Comparison of ENCODE assay signal across 13 cellular contexts in genomic region chr9:86902606-86903460, GRCh38. TPM values are rescaled to one million over a fixed set of nuclear protein-coding genes. Genes with fewer than 3 reads are reported as not detected.
DNase-seq lines count a peak whose midpoint lies in the region; ATAC-seq, FAIRE-seq and TF ChIP-seq lines count a peak whose summit lies in the region.
"Had no signal": no experiment of that assay in that cellular context is flagged by ENCODE, and none has a peak within 500 bp of the region (broad histone marks: within the 10 kb centered on the region; RNA-seq: fewer than 3 reads in every experiment).

No MANE protein-coding gene starts in this region.

- H4K20me1 ChIP-seq in keratinocyte (ENCODE audit: control insufficient read depth, extremely low read depth, insufficient read depth, low read length), result no peaks in the 10 kb centered on the region

- H3K4me1 ChIP-seq in keratinocyte (ENCODE audit: control insufficient read depth, extremely low read depth, insufficient read depth, low read length), result no peaks in the 10 kb centered on the region

- H3K9ac ChIP-seq in keratinocyte (ENCODE audit: control insufficient read depth, extremely low read depth, insufficient read depth, low read length), result no peak overlapping the region

- H3K27me3 ChIP-seq in H7 (ENCODE audit: control insufficient read depth, insufficient read depth, low read length) (peaks cover 30% of the 10 kb centered on the region), keratinocyte (ENCODE audit: control insufficient read depth, extremely low read depth, insufficient read depth, low read length) (peaks cover 7% of the 10 kb centered on the region)

- H3K4me3 ChIP-seq in H7 (ENCODE audit: insufficient read depth, low read depth, low read length) (peak overlapping the region; percentile 55), choroid plexus epithelial cell (ENCODE audit: low read depth, low read length) (peak overlapping the region; percentile 43), keratinocyte (ENCODE audit: control insufficient read depth in 2 of 3, extremely low read depth in 1 of 3, insufficient read depth in 2 of 3, low read depth in 1 of 3, low read length in 3 of 3) (no peak overlapping the region)
- H3K4me3 ChIP-seq: mucosa of descending colon had no signal

- no peaks in the 10 kb centered on the region for H3K36me3 ChIP-seq in H7 (replicated peaks; ENCODE audit: control insufficient read depth, insufficient read depth, low read length)
- no peaks in the 10 kb centered on the region for H3K36me3 ChIP-seq in keratinocyte (ENCODE audit: control insufficient read depth in 2 of 2, extremely low read depth in 1 of 2, insufficient read depth in 2 of 2, low read length in 2 of 2)

- no peaks in the 10 kb centered on the region for H3K9me3 ChIP-seq in keratinocyte (ENCODE audit: control insufficient read depth, low read depth, low read length)
- H3K9me3 ChIP-seq: mucosa of descending colon had no signal

- peak overlapping the region; percentile 28 for H3K4me2 ChIP-seq in keratinocyte (ENCODE audit: control insufficient read depth, extremely low read depth, insufficient read depth, low read depth, low read length)

- FAIRE-seq in keratinocyte (lab: Jason Lieb, UNC), result no peak
- no peak for FAIRE-seq in urothelium cell line (lab: Jason Lieb, UNC)

- H2AFZ ChIP-seq in keratinocyte (ENCODE audit: control insufficient read depth, low read length), result no peak overlapping the region

- no peaks in the 10 kb centered on the region for H3K79me2 ChIP-seq in keratinocyte (ENCODE audit: control insufficient read depth, insufficient read depth, low read length)

- no peak overlapping the region for H3K27ac ChIP-seq in keratinocyte (ENCODE audit: control insufficient read depth, insufficient read depth, low read length)

- no peaks in the 10 kb centered on the region for H3K9me1 ChIP-seq in keratinocyte (ENCODE audit: control insufficient read depth, extremely low read depth, insufficient read depth, low read length)

- DNase-seq in H7 (peak; percentile 62), choroid plexus epithelial cell (ENCODE audit: low read depth) (no peak), keratinocyte (ENCODE audit: low read depth, low spot score) (no peak), renal cortical epithelial cell (ENCODE audit: low read depth) (peak; percentile 15), urothelium cell line (ENCODE audit: low spot score) (no peak), NCI-H146 treated with DMSO at 0.1 percent for 48 hours (lab: John Stamatoyannopoulos, UW; ENCODE audit: unreplicated experiment) (no peak)
- DNase-seq: activated naive CD4-positive, alpha-beta T cell treated with anti-CD3 and anti-CD28 coated beads, Interleukin-2, amount 10 ng/mL, durations not matched to agents 7 days and 5 days; CD4-positive, CD25-positive, alpha-beta regulatory T cell; mucosa of descending colon; NCI-H2171; stimulated activated CD4-positive, alpha-beta T cell treated with anti-CD3 and anti-CD28 coated beads, Interleukin-15, amount 100 ng/mL, for 24 hours had no signal

- dilution Hi-C loops in keratinocyte (cut with MboI; ENCODE audit: extremely low pct_ligation_motif_present, low sequenced_read_pairs), result no loop called here

- TF ChIP-seq CTCF in choroid plexus epithelial cell (conservative IDR thresholded peaks at IDR 0.05; ENCODE audit: low read depth, low read length) (no peak), keratinocyte (optimal IDR thresholded peaks at IDR 0.05 in 1 of 3, IDR thresholded peaks at IDR 0.05 in 1 of 3, conservative IDR thresholded peaks at IDR 0.05 in 1 of 3; ENCODE audit: extremely low read depth in 1 of 3, insufficient read depth in 2 of 3, low read length in 3 of 3) (no peak)

- ATAC-seq in HG03108 (IDR thresholded peaks at IDR 0.05; ENCODE audit: unreplicated experiment) (no peak), GM19035 (IDR thresholded peaks at IDR 0.05; ENCODE audit: unreplicated experiment) (no peak)
- ATAC-seq: mucosa of descending colon had no signal

RNA-seq across cellular contexts. Expression of gene GAS1, which starts 44.5 kb away (rescaled TPM):
- total RNA-seq in H7 (2014; rRNA removed; shearing (Covaris generic)), result 3.6 and 6.7 TPM in 2 replicates
- 0.56 to 1.1 TPM (median 0.75 TPM) in 3 replicates for polyA plus RNA-seq in keratinocyte
- 0.42 TPM for polyA plus RNA-seq in keratinocyte (2011; ENCODE audit: low read depth)
- 0.38 and 0.55 TPM in 2 replicates for polyA plus RNA-seq in keratinocyte (2011; cell fraction: cytosol; rRNA removed)
- polyA plus RNA-seq in keratinocyte (2011; cell fraction: nucleus; rRNA removed), result 1.2 TPM in 2 replicates
- polyA plus RNA-seq in keratinocyte (2012; ENCODE audit: low replicate concordance), result 0.91 and 0.99 TPM in 2 replicates
- 0.13 to 0.46 TPM (median 0.35 TPM) in 3 replicates for polyA minus RNA-seq in keratinocyte
- polyA minus RNA-seq in keratinocyte (2011; cell fraction: cytosol; rRNA and poly(A)+ RNA removed), result 3.6 TPM
- 1.9 and 2.2 TPM in 2 replicates for polyA minus RNA-seq in keratinocyte (2011; cell fraction: nucleus; rRNA and poly(A)+ RNA removed)
- total RNA-seq in renal cortical epithelial cell, result 0.65 and 1.0 TPM in 2 replicates

Comparison
In these comparisons a context has a peak if more than half of its experiments do, and no peak if none do; other contexts are left out.
1. DNase-seq: peak in H7 (single experiment) and renal cortical epithelial cell (single experiment); none in choroid plexus epithelial cell (single experiment), keratinocyte (single experiment), urothelium cell line (single experiment) and NCI-H146 treated with DMSO at 0.1 percent for 48 hours (single experiment).
2. H3K4me3 ChIP-seq: peak in H7 (single experiment) and choroid plexus epithelial cell (single experiment); none in keratinocyte (0 of 3).